Comparison of ENCODE assay signal across 9 cellular contexts in genomic region chr19:29596885-29597525, GRCh38. TPM values are rescaled to one million over a fixed set of nuclear protein-coding genes. Genes with fewer than 3 reads are reported as not detected.
DNase-seq lines count a peak whose midpoint lies in the region; TF ChIP-seq lines count a peak whose summit lies in the region.
"Had no signal": no experiment of that assay in that cellular context is flagged by ENCODE, and none has a peak within 500 bp of the region (broad histone marks: within the 10 kb centered on the region; RNA-seq: fewer than 3 reads in every experiment).

No MANE protein-coding gene starts in this region.

- peaks cover 17% of the 10 kb centered on the region for H3K27me3 Mint-ChIP-seq in brain
- peaks cover 20% of the 10 kb centered on the region for H3K27me3 Mint-ChIP-seq in osteocyte (ENCODE audit: unreplicated experiment)
- H3K27me3 Mint-ChIP-seq in CD8-positive, alpha-beta memory T cell = peaks cover 19 to 25% of the 10 kb centered on the region in 2 donors

- no peaks in the 10 kb centered on the region for H3K36me3 ChIP-seq in CD8-positive, alpha-beta memory T cell (ENCODE audit: insufficient read depth, low read length)
- H3K36me3 ChIP-seq: SJSA1 had no signal

- H3K36me3 Mint-ChIP-seq in brain (no peaks in the 10 kb centered on the region), osteocyte (ENCODE audit: unreplicated experiment) (no peaks in the 10 kb centered on the region)
- H3K36me3 Mint-ChIP-seq in CD8-positive, alpha-beta memory T cell = no peaks in the 10 kb centered on the region

- H3K9me3 Mint-ChIP-seq in brain (no peaks in the 10 kb centered on the region), osteocyte (ENCODE audit: unreplicated experiment) (no peaks in the 10 kb centered on the region)
- H3K9me3 Mint-ChIP-seq in CD8-positive, alpha-beta memory T cell = no peaks in the 10 kb centered on the region

- no peaks in the 10 kb centered on the region for H3K4me1 ChIP-seq in CD8-positive, alpha-beta memory T cell (ENCODE audit: insufficient read depth, low read length)
- H3K4me1 ChIP-seq: SJSA1 had no signal

- TF ChIP-seq CTCF in brain (conservative IDR thresholded peaks at IDR 0.05) (peak; percentile 63 to 77), osteocyte (IDR thresholded peaks at IDR 0.05) (peak; percentile 38)

- DNase-seq in NCI-H1417 (lab: John Stamatoyannopoulos, UW) = peak; percentile 31 to 92 (median 79)
- DNase-seq in NCI-H1417 treated with DMSO at 0.1 percent for 48 hours (lab: John Stamatoyannopoulos, UW) = no peak
- peak; percentile 84 for DNase-seq in NCI-H2107 treated with DMSO at 0.1 percent for 48 hours (lab: John Stamatoyannopoulos, UW; ENCODE audit: unreplicated experiment)
- no peak for DNase-seq in osteocyte (ENCODE audit: extremely low spot score, unreplicated experiment)
- no peak for DNase-seq in iPS-NIHi7 (ENCODE audit: extremely low spot score)
- no peak for DNase-seq in CD8-positive, alpha-beta memory T cell
- DNase-seq in NCI-H128 (lab: John Stamatoyannopoulos, UW; ENCODE audit: unreplicated experiment) = no peak

- no peak overlapping the region for H3K4me3 ChIP-seq in CD8-positive, alpha-beta memory T cell (ENCODE audit: low read length)
- H3K4me3 ChIP-seq: SJSA1 had no signal

- peaks cover 9% of the 10 kb centered on the region for H3K27me3 ChIP-seq in CD8-positive, alpha-beta memory T cell (ENCODE audit: insufficient read depth, low read length, poor library complexity, severe bottlenecking)

- no peak overlapping the region for H3K27ac ChIP-seq in CD8-positive, alpha-beta memory T cell (ENCODE audit: low read depth, low read length)
- H3K27ac ChIP-seq: SJSA1 had no signal

- no peaks in the 10 kb centered on the region for H3K9me3 ChIP-seq in CD8-positive, alpha-beta memory T cell (ENCODE audit: low read length)
- H3K9me3 ChIP-seq: SJSA1 had no signal

- H3K4me3 Mint-ChIP-seq in brain = peak overlapping the region in 3 of 5 experiments; percentile 7 to 61 (median 61)
- no peak overlapping the region for H3K4me3 Mint-ChIP-seq in osteocyte (ENCODE audit: unreplicated experiment)
- no peak overlapping the region for H3K4me3 Mint-ChIP-seq in CD8-positive, alpha-beta memory T cell

- CTCF ChIA-PET in CD8-positive, alpha-beta memory T cell (lab: Charles Lee) = interaction anchor here (1.3 to 2.9 kb wide), 5 partner anchors 10 to 332 kb away, joined by 3 to 10 read pairs (median 3); no protein-coding TSS in a partner anchor

- H3K27ac Mint-ChIP-seq in brain (peak overlapping the region in 2 of 5 experiments; percentile 5 to 54), osteocyte (ENCODE audit: unreplicated experiment) (no peak overlapping the region)
- no peak overlapping the region for H3K27ac Mint-ChIP-seq in CD8-positive, alpha-beta memory T cell

- peaks cover 16% of the 10 kb centered on the region for H3K4me1 Mint-ChIP-seq in brain
- H3K4me1 Mint-ChIP-seq in osteocyte (ENCODE audit: unreplicated experiment) = no peaks in the 10 kb centered on the region
- no peaks in the 10 kb centered on the region for H3K4me1 Mint-ChIP-seq in CD8-positive, alpha-beta memory T cell

- POLR2A ChIA-PET in CD8-positive, alpha-beta memory T cell (lab: Charles Lee) = no interaction called here

RNA-seq across cellular contexts. Expression of gene POP4, which starts 9.1 kb away (rescaled TPM):
- polyA plus RNA-seq in brain (ENCODE audit: insufficient read depth, low read depth, low replicate concordance) = 234 TPM
- 57.3 and 61.7 TPM in 2 replicates for total RNA-seq in osteocyte
- total RNA-seq in CD8-positive, alpha-beta memory T cell = 100 to 1,000 TPM; 150 to 156 TPM
- 145 TPM for polyA plus RNA-seq in CD8-positive, alpha-beta memory T cell

Comparison
In these comparisons a context has a peak if more than half of its experiments do, and no peak if none do; other contexts are left out.
1. DNase-seq: peak in NCI-H1417 (3 of 3) and NCI-H2107 treated with DMSO at 0.1 percent for 48 hours (single experiment); none in NCI-H1417 treated with DMSO at 0.1 percent for 48 hours (single experiment), osteocyte (single experiment), iPS-NIHi7 (single experiment), CD8-positive, alpha-beta memory T cell (0 of 5) and NCI-H128 (single experiment).
2. H3K4me3 Mint-ChIP-seq: peak in brain (3 of 5); none in osteocyte (single experiment) and CD8-positive, alpha-beta memory T cell (0 of 7).